In genomic region chr2:238242731-238243495, GRCh38 we compare ENCODE assay signal across 11 cellular contexts. TPM values are rescaled to one million over a fixed set of nuclear protein-coding genes. Genes with fewer than 3 reads are reported as not detected.
A peak's percentile ranks its signal among the peaks of the same experiment; 100 is the strongest.
DNase-seq lines count a peak whose midpoint lies in the region; ATAC-seq and TF ChIP-seq lines count a peak whose summit lies in the region.
"Had no signal": no experiment of that assay in that cellular context is flagged by ENCODE, and none has a peak within 500 bp of the region (broad histone marks: within the 10 kb centered on the region; RNA-seq: fewer than 3 reads in every experiment).

No MANE protein-coding gene starts in this region.

- H3K36me3 Mint-ChIP-seq in CD8-positive, alpha-beta T cell = peaks cover 31% of the 10 kb centered on the region

- POLR2A ChIA-PET in CD8-positive, alpha-beta T cell (lab: Charles Lee) = no interaction called here

- no peak for ATAC-seq in CD8-positive, alpha-beta T cell
- ATAC-seq in HG03565 (IDR thresholded peaks at IDR 0.05; ENCODE audit: unreplicated experiment) (no peak), HG03025 (IDR thresholded peaks at IDR 0.05; ENCODE audit: low FRiP score, unreplicated experiment) (no peak), HG03439 (IDR thresholded peaks at IDR 0.05; ENCODE audit: unreplicated experiment) (no peak)
- ATAC-seq: effector memory CD8-positive, alpha-beta T cell had no signal

- TF ChIP-seq CTCF in CD8-positive, alpha-beta T cell (IDR thresholded peaks at IDR 0.05) = no peak

- CTCF ChIA-PET in CD8-positive, alpha-beta T cell (lab: Charles Lee) = interaction anchor here (0.7 to 1.0 kb wide), 2 partner anchors 20 to 35 kb away, joined by 3 read pairs; no protein-coding TSS in a partner anchor

- no peak for DNase-seq in CD8-positive, alpha-beta T cell
- DNase-seq in NCI-H2081 (lab: John Stamatoyannopoulos, UW) (peak; percentile 63 to 87), caudate nucleus (lab: John Stamatoyannopoulos, UW) (no peak), germinal center (ENCODE audit: low spot score) (no peak)
- DNase-seq: activated CD4-positive, CD25-positive, alpha-beta regulatory T cell; effector memory CD8-positive, alpha-beta T cell had no signal

- peaks cover 4% of the 10 kb centered on the region for H3K27me3 Mint-ChIP-seq in CD8-positive, alpha-beta T cell (ENCODE audit: low read depth)
- H3K27me3 Mint-ChIP-seq: effector memory CD8-positive, alpha-beta T cell had no signal

- H3K27ac ChIP-seq in CD8-positive, alpha-beta T cell (ENCODE audit: low read depth, low read length) = no peak overlapping the region
- peak overlapping the region; percentile 18 for H3K27ac ChIP-seq in caudate nucleus (ENCODE audit: low read depth, low read length)
- peak overlapping the region; percentile 79 for H3K27ac ChIP-seq in muscle layer of colon (ENCODE audit: low read depth, low read length)
- H3K27ac ChIP-seq: prostate gland had no signal

- peaks cover 11% of the 10 kb centered on the region for H3K4me1 ChIP-seq in CD8-positive, alpha-beta T cell (ENCODE audit: insufficient read depth, low read length)
- H3K4me1 ChIP-seq in muscle layer of colon (ENCODE audit: insufficient read depth, low read length) = peaks cover 26% of the 10 kb centered on the region

- H3K4me1 Mint-ChIP-seq in CD8-positive, alpha-beta T cell (ENCODE audit: low read depth) = peaks cover 6% of the 10 kb centered on the region

- no peaks in the 10 kb centered on the region for H3K9me3 ChIP-seq in CD8-positive, alpha-beta T cell (ENCODE audit: low read length)
- no peaks in the 10 kb centered on the region for H3K9me3 ChIP-seq in muscle layer of colon (ENCODE audit: low read length)
- H3K9me3 ChIP-seq: prostate gland had no signal

- no peak overlapping the region for H3K4me3 Mint-ChIP-seq in CD8-positive, alpha-beta T cell

- H3K36me3 ChIP-seq in CD8-positive, alpha-beta T cell (ENCODE audit: insufficient read depth, low read length) = peaks cover 5% of the 10 kb centered on the region
- H3K36me3 ChIP-seq in muscle layer of colon (ENCODE audit: insufficient read depth, low read length) = peaks cover 20% of the 10 kb centered on the region

- H3K4me3 ChIP-seq in CD8-positive, alpha-beta T cell (ENCODE audit: low read depth, low read length) = no peak overlapping the region
- H3K4me3 ChIP-seq in muscle layer of colon (ENCODE audit: low read depth in 1 of 2, low read length in 2 of 2) = no peak overlapping the region
- H3K4me3 ChIP-seq: prostate gland had no signal

- no peak overlapping the region for H3K9ac ChIP-seq in muscle layer of colon (ENCODE audit: low read length)

- no peaks in the 10 kb centered on the region for H3K9me3 Mint-ChIP-seq in CD8-positive, alpha-beta T cell
- H3K9me3 Mint-ChIP-seq: effector memory CD8-positive, alpha-beta T cell had no signal

- peak overlapping the region; percentile 19 for H3K27ac Mint-ChIP-seq in CD8-positive, alpha-beta T cell
- H3K27ac Mint-ChIP-seq: effector memory CD8-positive, alpha-beta T cell had no signal

- H3K27me3 ChIP-seq in CD8-positive, alpha-beta T cell (ENCODE audit: insufficient read depth, low read length) = no peaks in the 10 kb centered on the region
- no peaks in the 10 kb centered on the region for H3K27me3 ChIP-seq in muscle layer of colon (ENCODE audit: control insufficient read depth in 1 of 2, insufficient read depth in 2 of 2, low read length in 2 of 2)

- intact Hi-C loops in CD8-positive, alpha-beta T cell (cut with DNase I, micrococcal nuclease) = no loop called here

RNA-seq across cellular contexts. Expression of gene HES6, which starts 3.1 kb away (rescaled TPM):
- 1 to 10 TPM in 1 of 2 experiments, under 1 TPM in 1; 0.98 to 1.5 TPM for total RNA-seq in CD8-positive, alpha-beta T cell

RNA-seq across cellular contexts. Expression of gene ILKAP, which starts 39.4 kb away (rescaled TPM):
- 100 to 1,000 TPM; 133 to 144 TPM for total RNA-seq in CD8-positive, alpha-beta T cell

RNA-seq across cellular contexts. Expression of gene PER2, which starts 45.5 kb away (rescaled TPM):
- 10 to 100 TPM; 43.9 to 45.7 TPM for total RNA-seq in CD8-positive, alpha-beta T cell

Comparison
In these comparisons a context has a peak if more than half of its experiments do, and no peak if none do; other contexts are left out.
1. DNase-seq: peak in NCI-H2081 (2 of 2); none in CD8-positive, alpha-beta T cell (0 of 7), caudate nucleus (0 of 61) and germinal center (single experiment).